Comparison of ENCODE assay signal across 8 cellular contexts in genomic region chr16:20763461-20764232, GRCh38. TPM values are rescaled to one million over a fixed set of nuclear protein-coding genes. Genes with fewer than 3 reads are reported as not detected.
DNase-seq lines count a peak whose midpoint lies in the region; ATAC-seq and TF ChIP-seq lines count a peak whose summit lies in the region.

Gene ACSM3 (plus strand): TSS chr16:20764014. CDS start chr16:20770035, 6,021 bp downstream.

- in situ Hi-C loops in astrocyte of the cerebellum (cut with HindIII; ENCODE audit: low sequenced_read_pairs) = no loop called here

- CTCF ChIA-PET in CD8-positive, alpha-beta T cell (lab: Charles Lee) = interaction anchor here (1.0 to 2.6 kb wide), 2 partner anchors 12 to 21 kb away, joined by 3 to 7 read pairs; partner anchors contain the start of gene THUMPD1

- peaks cover 37% of the 10 kb centered on the region for H3K4me1 Mint-ChIP-seq in CD8-positive, alpha-beta T cell (ENCODE audit: low read depth)

- H3K4me3 Mint-ChIP-seq in CD8-positive, alpha-beta T cell = peak within 1 kb of the TSS; percentile 96

- ATAC-seq in CD8-positive, alpha-beta T cell = peak; percentile 98
- ATAC-seq in GM19455 (IDR thresholded peaks at IDR 0.05; ENCODE audit: unreplicated experiment) (peak; percentile 99), HG03558 (IDR thresholded peaks at IDR 0.05; ENCODE audit: extremely low read depth, unreplicated experiment) (peak; percentile 71)

- peaks cover 20% of the 10 kb centered on the region for H3K4me1 ChIP-seq in CD8-positive, alpha-beta T cell (ENCODE audit: insufficient read depth, low read length)

- no peaks in the 10 kb centered on the region for H3K27me3 ChIP-seq in CD8-positive, alpha-beta T cell (ENCODE audit: insufficient read depth, low read length)

- intact Hi-C loops in CD8-positive, alpha-beta T cell (cut with DNase I, micrococcal nuclease) = loop anchor here (1.0 to 10.0 kb wide), 4 partner anchors 22 to 1241 kb away; partner anchors contain the start of genes THUMPD1 (in 2 of the 2), ERI2 (in 1 of the 2), MOSMO (in 1 of the 2) and PDZD9 (in 1 of the 2)

- no peaks in the 10 kb centered on the region for H3K36me3 ChIP-seq in CD8-positive, alpha-beta T cell (ENCODE audit: insufficient read depth, low read length)

- POLR2A ChIA-PET in CD8-positive, alpha-beta T cell (lab: Charles Lee) = interaction anchor here (0.9 to 2.4 kb wide), 4 partner anchors 13 to 23 kb away, joined by 3 to 9 read pairs (median 3); partner anchors contain the start of gene THUMPD1

- no peak for TF ChIP-seq CTCF in CD8-positive, alpha-beta T cell (IDR thresholded peaks at IDR 0.05)
- no peak for TF ChIP-seq CTCF in astrocyte of the cerebellum (IDR thresholded peaks at IDR 0.05; ENCODE audit: low read depth, low read length, missing control alignments)

- peak within 1 kb of the TSS; percentile 51 for H3K4me3 ChIP-seq in CD8-positive, alpha-beta T cell (ENCODE audit: low read depth, low read length)
- H3K4me3 ChIP-seq in astrocyte of the cerebellum (ENCODE audit: low read depth, low read length) = peak within 1 kb of the TSS; percentile 28

- H3K9me3 Mint-ChIP-seq in CD8-positive, alpha-beta T cell = no peaks in the 10 kb centered on the region

- H3K9me3 ChIP-seq in CD8-positive, alpha-beta T cell (ENCODE audit: low read length) = no peaks in the 10 kb centered on the region

- H3K27ac Mint-ChIP-seq in CD8-positive, alpha-beta T cell = peak within 1 kb of the TSS; percentile 95

- peak within 1 kb of the TSS; percentile 47 for H3K27ac ChIP-seq in CD8-positive, alpha-beta T cell (ENCODE audit: low read depth, low read length)

- peaks cover 20% of the 10 kb centered on the region for H3K36me3 Mint-ChIP-seq in CD8-positive, alpha-beta T cell

- no peaks in the 10 kb centered on the region for H3K27me3 Mint-ChIP-seq in CD8-positive, alpha-beta T cell (ENCODE audit: low read depth)

- DNase-seq in CD8-positive, alpha-beta T cell = peak; percentile 34 to 74 (median 58)
- peak; percentile 58 for DNase-seq in T follicular helper cell (ENCODE audit: low read depth)
- DNase-seq in astrocyte of the cerebellum (ENCODE audit: low read depth) = peak; percentile 20
- DNase-seq in iPS DF 19.7 (ENCODE audit: low read depth, low spot score) = peak; percentile 59
- peak; percentile 26 for DNase-seq in smooth muscle cell of the brain vasculature (ENCODE audit: low read depth, low spot score)
- no peak for DNase-seq in COR-L47 (lab: John Stamatoyannopoulos, UW)

RNA-seq across cellular contexts. Expression of gene ACSM3, which starts in this region (rescaled TPM):
- total RNA-seq in CD8-positive, alpha-beta T cell = 1 to 10 TPM; 5.4 to 6.6 TPM
